In the genomic region with DNA sequence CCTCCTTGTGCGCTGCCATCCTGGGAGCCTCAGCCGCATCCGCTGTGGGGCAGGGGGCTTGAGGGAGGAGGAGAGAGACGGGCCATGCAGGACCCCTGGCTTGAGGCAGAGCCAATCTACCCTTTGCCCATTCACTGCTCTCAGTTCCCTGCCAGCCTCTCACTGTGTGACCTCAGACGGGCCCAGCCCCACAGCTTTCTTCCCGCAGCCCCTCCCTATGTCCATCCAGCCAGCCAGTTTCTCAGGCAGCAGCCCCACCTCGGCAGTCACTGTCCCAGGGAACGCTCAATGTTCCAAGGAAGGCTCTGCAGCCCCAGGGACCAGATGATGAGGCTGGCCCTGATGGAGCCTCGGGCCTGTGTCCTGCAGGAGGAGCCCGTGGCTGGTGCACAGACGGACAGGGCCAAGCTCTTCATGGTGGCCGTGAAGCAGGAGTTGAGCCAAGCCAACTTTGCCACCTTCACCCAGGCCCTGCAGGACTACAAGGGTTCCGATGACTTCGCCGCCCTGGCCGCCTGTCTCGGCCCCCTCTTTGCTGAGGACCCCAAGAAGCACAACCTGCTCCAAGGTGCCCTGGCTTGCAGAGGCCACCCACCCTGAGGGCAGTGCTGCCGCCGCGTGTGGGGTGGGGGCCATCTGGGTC, we compare ENCODE assay signal across 15 cellular contexts. TPM values are rescaled to one million over a fixed set of nuclear protein-coding genes. Genes with fewer than 3 reads are reported as not detected.
A peak's percentile ranks its signal among the peaks of the same experiment; 100 is the strongest.
DNase-seq lines count a peak whose midpoint lies in the region; ATAC-seq, FAIRE-seq and TF ChIP-seq lines count a peak whose summit lies in the region.
"Had no signal": no experiment of that assay in that cellular context is flagged by ENCODE, and none has a peak within 500 bp of the region (broad histone marks: within the 10 kb centered on the region; RNA-seq: fewer than 3 reads in every experiment).

No MANE protein-coding gene starts in this region.

- no TSS peak for BruUV-seq in K562 (replicated peaks; lab: Mats Ljungman, UMichigan)

- POLR2A ChIA-PET in K562 (lab: Yijun Ruan, JAX): interaction anchor here (0.6 to 1.3 kb wide), 2 partner anchors 10 to 199 kb away, joined by 4 to 6 read pairs; no protein-coding TSS in a partner anchor

- H3K36me3 ChIP-seq in K562 (ENCODE audit: control insufficient read depth, insufficient read depth, low read length): peaks cover 37% of the 10 kb centered on the region; the same call in 2 of the 3 replicates

- intact Hi-C loops in K562 (cut with micrococcal nuclease) (no loop called here), lower leg skin (cut with DNase I; ENCODE audit: low total_unique reads) (no loop called here)

- no peak for TF ChIP-seq EP300 in K562 (IDR thresholded peaks at IDR 0.05; ENCODE audit: low read length)

- peak; percentile 49 for DNase-seq in A172 (ENCODE audit: low spot score)
- peak; percentile 19 for DNase-seq in GM04504 (ENCODE audit: low read depth)
- DNase-seq in K562 (ENCODE audit: extremely low read depth in 1 of 4, low spot score in 3 of 4): no peak
- DNase-seq in mesothelial cell of epicardium (ENCODE audit: low spot score in 2 of 2, unreplicated experiment in 2 of 2): no peak
- DNase-seq in lower leg skin (ENCODE audit: low spot score in 2 of 2): no peak
- no peak for DNase-seq in stimulated activated CD4-positive, alpha-beta T cell treated with anti-CD3 and anti-CD28 coated beads, Interleukin-15, amount 100 ng/mL, for 24 hours
- no peak for DNase-seq in DMS79 treated with DMSO at 0.1 percent for 48 hours (lab: John Stamatoyannopoulos, UW)
- DNase-seq in MV-4-11 (lab: John Stamatoyannopoulos, UW): no peak
- DNase-seq: amniotic stem cell, erythroblast, NCI-H345, testis had no signal

- H3K4me3 Mint-ChIP-seq in mesothelial cell of epicardium: no peak overlapping the region

- no peaks in the 10 kb centered on the region for H3K9me1 ChIP-seq in K562 (ENCODE audit: control insufficient read depth, insufficient read depth, low read length)

- H3K27ac Mint-ChIP-seq in mesothelial cell of epicardium: peak overlapping the region; percentile 50

- peaks cover 0 to 75% of the 10 kb centered on the region in 2 experiments; a peak in 2 of 5 replicates for H3K4me1 ChIP-seq in K562 (replicated peaks in 1 of 2; ENCODE audit: control insufficient read depth in 2 of 2, insufficient read depth in 2 of 2, low read length in 2 of 2)

- H3K27me3 ChIP-seq in K562 (ENCODE audit: control insufficient read depth in 2 of 2, insufficient read depth in 2 of 2, low read length in 2 of 2): no peaks in the 10 kb centered on the region
- H3K27me3 ChIP-seq: testis had no signal

- ATAC-seq in K562: no peak

- no peak overlapping the region for H2AFZ ChIP-seq in K562 (ENCODE audit: low read depth, low read length)

- no peaks in the 10 kb centered on the region for H3K4me1 Mint-ChIP-seq in mesothelial cell of epicardium

- no peaks in the 10 kb centered on the region for H4K20me1 ChIP-seq in K562 (replicated peaks; ENCODE audit: control insufficient read depth, insufficient read depth, low read length)

- no peaks in the 10 kb centered on the region for H3K9me3 ChIP-seq in K562 (replicated peaks; ENCODE audit: control insufficient read depth, insufficient read depth, low read depth, low read length)
- H3K9me3 ChIP-seq: testis had no signal

- CTCF ChIA-PET in K562 (lab: Yijun Ruan, JAX; ENCODE audit: low intra/inter-chr PET ratio): no interaction called here

- no peaks in the 10 kb centered on the region for H3K79me2 ChIP-seq in K562 (ENCODE audit: control insufficient read depth, insufficient read depth, low read length)

- no peak overlapping the region for H3K4me3 ChIP-seq in K562
- H3K4me3 ChIP-seq in lower leg skin (ENCODE audit: low read depth, poor library complexity, severe bottlenecking): no peak overlapping the region
- H3K4me3 ChIP-seq: lung, smooth muscle cell, testis had no signal

- TF ChIP-seq POLR2A in K562 (conservative IDR thresholded peaks at IDR 0.05) (0 out of 2 replicates have a peak, but pooled peaks have one; percentile 26), lower leg skin (IDR thresholded peaks at IDR 0.05) (no peak)

- H3K27ac ChIP-seq in K562 (ENCODE audit: extremely low read depth, low read depth, low read length): no peak overlapping the region
- H3K27ac ChIP-seq: testis, VCaP had no signal

- H3K36me3 Mint-ChIP-seq in mesothelial cell of epicardium: peaks cover 7% of the 10 kb centered on the region

- TF ChIP-seq CTCF in K562 (IDR thresholded peaks at IDR 0.05 in 2 of 3, conservative IDR thresholded peaks at IDR 0.05 in 1 of 3; ENCODE audit: insufficient read depth in 2 of 3, low read depth in 1 of 3, low read length in 3 of 3) (no peak), mesothelial cell of epicardium (IDR thresholded peaks at IDR 0.05; ENCODE audit: unreplicated experiment) (no peak), lower leg skin (IDR thresholded peaks at IDR 0.05) (no peak)

- TF ChIP-seq RAD21 in K562 (CRISPR knock-in tag; conservative IDR thresholded peaks at IDR 0.05 in 1 of 2, IDR thresholded peaks at IDR 0.05 in 1 of 2): no peak

- no peak overlapping the region for H3K4me2 ChIP-seq in K562 (ENCODE audit: insufficient read depth, low read length)
- H3K4me2 ChIP-seq: smooth muscle cell had no signal

- H3K9me3 Mint-ChIP-seq in mesothelial cell of epicardium: no peaks in the 10 kb centered on the region

- 88% methylated on average over 14 of the region's 20 CpGs for WGBS in K562 (ENCODE audit: insufficient coverage, low coverage, missing lambda C conversion rate)
- 54 to 69% methylated on average over 9 to 20 of the region's 20 CpGs for WGBS in lower leg skin, 2 donors

- in situ Hi-C loops in K562 (cut with MboI): no loop called here

- no peak overlapping the region; a peak in 1 of 4 replicates for H3K9ac ChIP-seq in K562 (ENCODE audit: insufficient read depth in 1 of 2, low read depth in 2 of 2, low read length in 2 of 2)

- FAIRE-seq in K562 (lab: Jason Lieb, UNC): no peak

- no peaks in the 10 kb centered on the region for H3K27me3 Mint-ChIP-seq in mesothelial cell of epicardium (ENCODE audit: low read depth)

RNA-seq across cellular contexts. Expression of gene TNFRSF6B, which starts 3.9 kb away (rescaled TPM):
- 2.4 and 3.4 TPM in 2 replicates for total RNA-seq in A172 (2014; rRNA removed; shearing (Covaris generic))
- not detected in 2 replicates for total RNA-seq in K562 (2011; cell fraction: chromatin; rRNA removed; ENCODE audit: low replicate concordance)
- 4.9 and 6.3 TPM in 2 replicates for total RNA-seq in K562 (2011; cell fraction: nucleolus; rRNA removed)
- not detected in 2 replicates for total RNA-seq in K562 (2011; cell fraction: nucleoplasm; rRNA removed)
- 0.32 and 3.8 TPM in 2 replicates for total RNA-seq in K562 (2014; rRNA removed)
- total RNA-seq in K562 (2014; rRNA removed; fragmentation: Illumina TruSeq; extraction: Trizol): not detected in 2 replicates
- total RNA-seq in K562 (2015; rRNA removed; fragmentation: Illumina TruSeq; extraction: Trizol): 0.19 TPM in 1 of 2 replicates, not detected in the other
- total RNA-seq in K562 (2021): not detected in 2 replicates
- 0.10 and 0.37 TPM in 2 replicates for polyA plus RNA-seq in K562 (2011; rRNA removed)
- 1.1 and 5.8 TPM in 2 replicates for polyA plus RNA-seq in K562 (2011; cell fraction: cytosol; rRNA removed)
- polyA plus RNA-seq in K562 (2011; cell fraction: nucleus; rRNA removed): 1.4 and 13.8 TPM in 2 replicates
- polyA plus RNA-seq in K562 (2012): 0.87 and 1.3 TPM in 2 replicates
- polyA plus RNA-seq in K562 (2014; fragmentation: Illumina TruSeq; extraction: Trizol): not detected in 2 replicates
- not detected for polyA plus RNA-seq in K562 (2014; fragmentation: Nextera tagmentation; extraction: Ambion mirVana)
- 3.2 and 3.5 TPM in 2 replicates for polyA plus RNA-seq in K562 (2014; rRNA removed)
- not detected in 2 replicates for polyA minus RNA-seq in K562 (2011; rRNA and poly(A)+ RNA removed)
- not detected in 2 replicates for polyA minus RNA-seq in K562 (2011; cell fraction: cytosol; rRNA and poly(A)+ RNA removed)
- 1.2 TPM in 1 of 2 replicates, not detected in the other for polyA minus RNA-seq in K562 (2011; cell fraction: nucleus; rRNA and poly(A)+ RNA removed)
- total RNA-seq in mesothelial cell of epicardium: 1.6 TPM in 1 of 3 replicates, not detected in the others
- total RNA-seq in lower leg skin: 10 to 100 TPM in 2 of 4 donors, 1 to 10 TPM in 2; 3.0 to 49.5 (median 12.1) TPM

RNA-seq across cellular contexts. Expression of gene ARFRP1, which starts 15.2 kb away (rescaled TPM):
- 61.1 and 65.7 TPM in 2 replicates for total RNA-seq in A172 (2014; rRNA removed; shearing (Covaris generic))
- 98.6 and 222 TPM in 2 replicates for total RNA-seq in K562 (2011; cell fraction: chromatin; rRNA removed; ENCODE audit: low replicate concordance)
- 116 and 124 TPM in 2 replicates for total RNA-seq in K562 (2011; cell fraction: nucleolus; rRNA removed)
- total RNA-seq in K562 (2011; cell fraction: nucleoplasm; rRNA removed): 75.6 and 81.5 TPM in 2 replicates
- total RNA-seq in K562 (2014; rRNA removed) (64.3 and 74.1 TPM in 2 replicates), K562 (2014; rRNA removed; fragmentation: Illumina TruSeq; extraction: Trizol) (16.1 and 19.1 TPM in 2 replicates), K562 (2015; rRNA removed; fragmentation: Illumina TruSeq; extraction: Trizol) (37.3 and 37.7 TPM in 2 replicates), K562 (2021) (64.0 and 78.9 TPM in 2 replicates), mesothelial cell of epicardium (45.3 to 47.2 TPM (median 46.1 TPM) in 3 replicates), lower leg skin (10 to 100 TPM; 20.7 to 42.6 (median 34.7) TPM)
- polyA plus RNA-seq in K562 (2011; rRNA removed) (37.5 and 39.5 TPM in 2 replicates), K562 (2014; fragmentation: Illumina TruSeq; extraction: Trizol) (20.0 and 36.3 TPM in 2 replicates), K562 (2014; fragmentation: Nextera tagmentation; extraction: Ambion mirVana) (1 to 10 TPM; 2.2 to 6.0 TPM), K562 (2014; rRNA removed) (66.9 and 70.5 TPM in 2 replicates)
- polyA plus RNA-seq in K562 (2011; cell fraction: cytosol; rRNA removed): 52.0 and 57.8 TPM in 2 replicates
- polyA plus RNA-seq in K562 (2011; cell fraction: nucleus; rRNA removed): 132 and 147 TPM in 2 replicates
- 44.1 and 48.2 TPM in 2 replicates for polyA plus RNA-seq in K562 (2012)
- polyA minus RNA-seq in K562 (2011; rRNA and poly(A)+ RNA removed): 18.4 and 33.9 TPM in 2 replicates
- polyA minus RNA-seq in K562 (2011; cell fraction: cytosol; rRNA and poly(A)+ RNA removed): 14.4 and 22.2 TPM in 2 replicates
- polyA minus RNA-seq in K562 (2011; cell fraction: nucleus; rRNA and poly(A)+ RNA removed): 46.2 and 62.4 TPM in 2 replicates

RNA-seq across cellular contexts. Expression of gene ZGPAT, which starts 15.3 kb away (rescaled TPM):
- total RNA-seq in A172 (2014; rRNA removed; shearing (Covaris generic)): 29.8 and 33.2 TPM in 2 replicates
- total RNA-seq in K562 (2011; cell fraction: chromatin; rRNA removed; ENCODE audit: low replicate concordance): 20.3 and 73.7 TPM in 2 replicates
- 43.4 and 48.4 TPM in 2 replicates for total RNA-seq in K562 (2011; cell fraction: nucleolus; rRNA removed)
- 35.6 and 47.3 TPM in 2 replicates for total RNA-seq in K562 (2011; cell fraction: nucleoplasm; rRNA removed)
- total RNA-seq in K562 (2014; rRNA removed): 19.4 and 26.6 TPM in 2 replicates
- 2.2 and 2.4 TPM in 2 replicates for total RNA-seq in K562 (2014; rRNA removed; fragmentation: Illumina TruSeq; extraction: Trizol)
- 7.9 and 8.4 TPM in 2 replicates for total RNA-seq in K562 (2015; rRNA removed; fragmentation: Illumina TruSeq; extraction: Trizol)
- total RNA-seq in K562 (2021): 22.5 and 25.4 TPM in 2 replicates
- polyA plus RNA-seq in K562 (2011; rRNA removed): 7.4 and 10.7 TPM in 2 replicates
- 6.2 and 15.4 TPM in 2 replicates for polyA plus RNA-seq in K562 (2011; cell fraction: cytosol; rRNA removed)
- polyA plus RNA-seq in K562 (2011; cell fraction: nucleus; rRNA removed): 40.8 and 67.3 TPM in 2 replicates
- polyA plus RNA-seq in K562 (2012): 14.8 and 18.0 TPM in 2 replicates
- polyA plus RNA-seq in K562 (2014; fragmentation: Illumina TruSeq; extraction: Trizol): 5.6 and 10.9 TPM in 2 replicates
- under 1 TPM; 0.14 to 0.21 TPM for polyA plus RNA-seq in K562 (2014; fragmentation: Nextera tagmentation; extraction: Ambion mirVana)
- 24.1 and 27.7 TPM in 2 replicates for polyA plus RNA-seq in K562 (2014; rRNA removed)
- polyA minus RNA-seq in K562 (2011; rRNA and poly(A)+ RNA removed): 2.7 and 4.6 TPM in 2 replicates
- 11.6 and 12.8 TPM in 2 replicates for polyA minus RNA-seq in K562 (2011; cell fraction: cytosol; rRNA and poly(A)+ RNA removed)
- 9.8 and 11.2 TPM in 2 replicates for polyA minus RNA-seq in K562 (2011; cell fraction: nucleus; rRNA and poly(A)+ RNA removed)
- total RNA-seq in mesothelial cell of epicardium: 31.3 to 36.6 TPM (median 34.6 TPM) in 3 replicates
- 10 to 100 TPM; 34.4 to 44.7 (median 35.9) TPM for total RNA-seq in lower leg skin

RNA-seq across cellular contexts. Expression of gene RTEL1, which starts 34.4 kb away (rescaled TPM):
- total RNA-seq in A172 (2014; rRNA removed; shearing (Covaris generic)): 17.8 and 22.2 TPM in 2 replicates
- 274 and 684 TPM in 2 replicates for total RNA-seq in K562 (2011; cell fraction: chromatin; rRNA removed; ENCODE audit: low replicate concordance)
- total RNA-seq in K562 (2011; cell fraction: nucleolus; rRNA removed): 188 TPM in 2 replicates
- total RNA-seq in K562 (2011; cell fraction: nucleoplasm; rRNA removed): 175 and 176 TPM in 2 replicates
- total RNA-seq in K562 (2014; rRNA removed) (27.7 and 32.0 TPM in 2 replicates), K562 (2014; rRNA removed; fragmentation: Illumina TruSeq; extraction: Trizol) (11.3 and 12.0 TPM in 2 replicates), K562 (2015; rRNA removed; fragmentation: Illumina TruSeq; extraction: Trizol) (14.0 and 15.4 TPM in 2 replicates), K562 (2021) (53.1 and 61.0 TPM in 2 replicates), mesothelial cell of epicardium (38.7 to 45.2 TPM (median 42.2 TPM) in 3 replicates), lower leg skin (10 to 100 TPM in 3 of 4 donors, 1 to 10 TPM in 1; 8.5 to 38.3 (median 12.7) TPM)
- polyA plus RNA-seq in K562 (2011; rRNA removed) (25.2 and 34.3 TPM in 2 replicates), K562 (2014; fragmentation: Illumina TruSeq; extraction: Trizol) (17.9 and 20.1 TPM in 2 replicates), K562 (2014; fragmentation: Nextera tagmentation; extraction: Ambion mirVana) (under 1 TPM; 0.36 to 0.45 TPM), K562 (2014; rRNA removed) (31.8 and 35.7 TPM in 2 replicates)
- 10.0 and 23.6 TPM in 2 replicates for polyA plus RNA-seq in K562 (2011; cell fraction: cytosol; rRNA removed)
- polyA plus RNA-seq in K562 (2011; cell fraction: nucleus; rRNA removed): 238 and 368 TPM in 2 replicates
- polyA plus RNA-seq in K562 (2012): 10.8 and 25.1 TPM in 2 replicates
- polyA minus RNA-seq in K562 (2011; rRNA and poly(A)+ RNA removed): 48.3 and 49.0 TPM in 2 replicates
- polyA minus RNA-seq in K562 (2011; cell fraction: cytosol; rRNA and poly(A)+ RNA removed): 14.8 and 14.9 TPM in 2 replicates
- 63.7 and 84.3 TPM in 2 replicates for polyA minus RNA-seq in K562 (2011; cell fraction: nucleus; rRNA and poly(A)+ RNA removed)

RNA-seq across cellular contexts. Expression of gene STMN3, which starts 39.3 kb away (rescaled TPM):
- 2.2 and 2.6 TPM in 2 replicates for total RNA-seq in A172 (2014; rRNA removed; shearing (Covaris generic))
- 14.9 and 42.3 TPM in 2 replicates for total RNA-seq in K562 (2011; cell fraction: chromatin; rRNA removed; ENCODE audit: low replicate concordance)
- total RNA-seq in K562 (2011; cell fraction: nucleolus; rRNA removed): 45.7 and 51.0 TPM in 2 replicates
- total RNA-seq in K562 (2011; cell fraction: nucleoplasm; rRNA removed): 22.8 and 23.8 TPM in 2 replicates
- total RNA-seq in K562 (2014; rRNA removed) (65.6 and 79.2 TPM in 2 replicates), K562 (2014; rRNA removed; fragmentation: Illumina TruSeq; extraction: Trizol) (6.8 and 8.8 TPM in 2 replicates), K562 (2015; rRNA removed; fragmentation: Illumina TruSeq; extraction: Trizol) (29.4 and 29.9 TPM in 2 replicates), K562 (2021) (50.2 and 52.4 TPM in 2 replicates), mesothelial cell of epicardium (29.9 to 34.1 TPM (median 32.1 TPM) in 3 replicates), lower leg skin (10 to 100 TPM in 3 of 4 donors, 1 to 10 TPM in 1; 9.4 to 23.0 (median 12.0) TPM)
- polyA plus RNA-seq in K562 (2011; rRNA removed) (30.9 and 37.6 TPM in 2 replicates), K562 (2014; fragmentation: Illumina TruSeq; extraction: Trizol) (20.3 and 36.0 TPM in 2 replicates), K562 (2014; fragmentation: Nextera tagmentation; extraction: Ambion mirVana) (under 1 TPM; 0.70 to 0.85 TPM), K562 (2014; rRNA removed) (58.0 and 60.2 TPM in 2 replicates)
- 51.3 and 126 TPM in 2 replicates for polyA plus RNA-seq in K562 (2011; cell fraction: cytosol; rRNA removed)
- polyA plus RNA-seq in K562 (2011; cell fraction: nucleus; rRNA removed): 98.8 and 152 TPM in 2 replicates
- polyA plus RNA-seq in K562 (2012): 20.9 and 32.0 TPM in 2 replicates
- 4.9 and 7.8 TPM in 2 replicates for polyA minus RNA-seq in K562 (2011; rRNA and poly(A)+ RNA removed)
- 17.1 and 19.4 TPM in 2 replicates for polyA minus RNA-seq in K562 (2011; cell fraction: cytosol; rRNA and poly(A)+ RNA removed)
- polyA minus RNA-seq in K562 (2011; cell fraction: nucleus; rRNA and poly(A)+ RNA removed): 7.1 and 9.2 TPM in 2 replicates

Comparison
In these comparisons a context has a peak if more than half of its experiments do, and no peak if none do; other contexts are left out.
1. DNase-seq: peak in A172 (single experiment) and GM04504 (single experiment); none in K562 (0 of 4), mesothelial cell of epicardium (0 of 2), lower leg skin (0 of 2), stimulated activated CD4-positive, alpha-beta T cell treated with anti-CD3 and anti-CD28 coated beads, Interleukin-15, amount 100 ng/mL, for 24 hours (single experiment), DMS79 treated with DMSO at 0.1 percent for 48 hours (single experiment) and MV-4-11 (single experiment).